In the genomic region with DNA sequence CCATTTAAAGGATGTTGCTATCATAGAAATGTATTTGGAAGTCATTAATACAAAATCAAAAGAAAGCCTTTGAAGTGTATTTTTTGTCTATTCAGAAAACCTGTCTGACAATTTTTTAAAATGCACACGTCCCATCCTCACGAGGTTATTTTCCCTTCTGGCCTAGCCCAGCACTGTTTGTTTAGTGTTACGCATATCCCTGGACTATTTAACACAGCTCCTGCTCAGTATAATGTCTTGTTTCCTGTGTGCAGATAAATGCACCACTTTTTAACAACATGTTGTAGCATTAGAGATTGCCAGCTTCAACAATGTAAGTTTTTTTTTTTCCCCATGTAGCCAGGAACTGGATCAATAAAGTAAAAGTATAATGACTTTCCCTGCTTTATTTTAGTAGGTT, we compare ENCODE assay signal across 18 cellular contexts.
DNase-seq lines count a peak whose midpoint lies in the region; ATAC-seq, FAIRE-seq and TF ChIP-seq lines count a peak whose summit lies in the region.
"Had no signal": no experiment of that assay in that cellular context is flagged by ENCODE, and none has a peak within 500 bp of the region (broad histone marks: within the 10 kb centered on the region; RNA-seq: fewer than 3 reads in every experiment).

No MANE protein-coding gene starts in this region.

- H3K9me3 Mint-ChIP-seq in T-cell (peaks cover 11 to 27% (median 17%) of the 10 kb centered on the region in 3 donors), progenitor cell of endocrine pancreas (ENCODE audit: low read depth) (peaks cover 24% of the 10 kb centered on the region)

- no peaks in the 10 kb centered on the region for H3K79me2 ChIP-seq in hepatocyte

- H3K27me3 Mint-ChIP-seq in T-cell (no peaks in the 10 kb centered on the region), progenitor cell of endocrine pancreas (peaks cover 9% of the 10 kb centered on the region)
- H3K27me3 Mint-ChIP-seq: CD4-positive, alpha-beta memory T cell had no signal

- no peaks in the 10 kb centered on the region for H3K36me3 ChIP-seq in hepatocyte (replicated peaks; ENCODE audit: insufficient read depth, low read depth)
- no peaks in the 10 kb centered on the region for H3K36me3 ChIP-seq in mesenchymal stem cell (ENCODE audit: control insufficient read depth in 1 of 2, insufficient read depth in 2 of 2, low read depth in 1 of 2, low read length in 2 of 2)
- H3K36me3 ChIP-seq: BE2C, HAP-1, SJCRH30 had no signal

- DNase-seq in NCI-H748 (lab: John Stamatoyannopoulos, UW; ENCODE audit: unreplicated experiment) (peak; percentile 5), NCI-H748 treated with DMSO at 0.1 percent for 48 hours (lab: John Stamatoyannopoulos, UW) (no peak), T-cell (no peak), hepatocyte (ENCODE audit: low spot score) (no peak), progenitor cell of endocrine pancreas (ENCODE audit: low spot score, unreplicated experiment) (no peak), mesenchymal stem cell (no peak), RCC 7860 (ENCODE audit: low spot score) (no peak)
- DNase-seq: 8988T; BE2C; CD4-positive, alpha-beta memory T cell; GM23248; Kasumi-1; MM.1S; NCI-H1105; NCI-H774; SJCRH30 had no signal

- no peak overlapping the region for H2BK5ac ChIP-seq in mesenchymal stem cell (ENCODE audit: low read depth, low read length, poor library complexity, severe bottlenecking)

- H4K91ac ChIP-seq in mesenchymal stem cell (ENCODE audit: low read length): no peak overlapping the region

- H3K36me3 Mint-ChIP-seq in T-cell (peaks cover 14% of the 10 kb centered on the region), progenitor cell of endocrine pancreas (ENCODE audit: insufficient read depth) (peaks cover 4% of the 10 kb centered on the region)

- no peaks in the 10 kb centered on the region for H3K79me1 ChIP-seq in mesenchymal stem cell (replicated peaks; ENCODE audit: low read length, poor library complexity, severe bottlenecking)

- no peaks in the 10 kb centered on the region for H4K20me1 ChIP-seq in hepatocyte (ENCODE audit: insufficient read depth, poor library complexity, severe bottlenecking)

- H3K4me1 Mint-ChIP-seq in T-cell (peaks cover 29 to 46% (median 45%) of the 10 kb centered on the region in 3 donors), progenitor cell of endocrine pancreas (ENCODE audit: low read depth) (peaks cover 15% of the 10 kb centered on the region)

- H3K14ac ChIP-seq in mesenchymal stem cell (ENCODE audit: low read length in 2 of 2): no peak overlapping the region

- no peak overlapping the region for H3K4ac ChIP-seq in mesenchymal stem cell (ENCODE audit: low read depth in 1 of 2, low read length in 2 of 2)

- no peak overlapping the region for H2BK15ac ChIP-seq in mesenchymal stem cell (ENCODE audit: low read depth, poor library complexity, severe bottlenecking)

- no peak overlapping the region for H3K27ac ChIP-seq in hepatocyte
- no peak overlapping the region for H3K27ac ChIP-seq in mesenchymal stem cell (ENCODE audit: low read length, poor library complexity, severe bottlenecking)
- H3K27ac ChIP-seq: GM23248, SJCRH30 had no signal

- TF ChIP-seq CTCF in hepatocyte (IDR thresholded peaks at IDR 0.05; ENCODE audit: poor library complexity) (no peak), progenitor cell of endocrine pancreas (IDR thresholded peaks at IDR 0.05; ENCODE audit: unreplicated experiment) (no peak)

- H3K4me2 ChIP-seq in hepatocyte (peak overlapping the region; percentile 2), mesenchymal stem cell (ENCODE audit: low read length, poor library complexity, severe bottlenecking) (no peak overlapping the region)

- H3K23ac ChIP-seq in mesenchymal stem cell (ENCODE audit: low read length in 2 of 2): no peak overlapping the region

- H3K4me1 ChIP-seq in hepatocyte (ENCODE audit: insufficient read depth) (no peaks in the 10 kb centered on the region), mesenchymal stem cell (ENCODE audit: control insufficient read depth, insufficient read depth, low read depth, low read length) (no peaks in the 10 kb centered on the region)
- H3K4me1 ChIP-seq: HAP-1, SJCRH30 had no signal

- peak overlapping the region; percentile 13 to 45 for H3K27ac Mint-ChIP-seq in T-cell
- H3K27ac Mint-ChIP-seq in progenitor cell of endocrine pancreas: peak overlapping the region; percentile 73

- CTCF ChIA-PET in T-cell (lab: Charles Lee): interaction anchor here in 1 of 2 donors (0.6 kb wide), 1 partner anchor 1098 kb away, joined by 3 read pairs; no protein-coding TSS in a partner anchor

- ATAC-seq in T-cell (replicated peaks in 1 of 4) (no peak), HG03159 (IDR thresholded peaks at IDR 0.05; ENCODE audit: unreplicated experiment) (no peak)

- no peak overlapping the region for H2AK5ac ChIP-seq in mesenchymal stem cell (ENCODE audit: low read length, severe bottlenecking)

- POLR2A ChIA-PET in T-cell (lab: Charles Lee): no interaction called here

- H3K9me2 ChIP-seq in hepatocyte (replicated peaks; ENCODE audit: insufficient read depth): no peaks in the 10 kb centered on the region

- no peak overlapping the region for H3K18ac ChIP-seq in mesenchymal stem cell (ENCODE audit: low read depth in 1 of 2, low read length in 2 of 2)

- FAIRE-seq in RCC 7860 (lab: Jason Lieb, UNC): no peak

- no peak overlapping the region for H3K4me3 Mint-ChIP-seq in T-cell
- peak overlapping the region; percentile 11 for H3K4me3 Mint-ChIP-seq in progenitor cell of endocrine pancreas (ENCODE audit: low read depth)

- no peaks in the 10 kb centered on the region for H3K9me3 ChIP-seq in hepatocyte (ENCODE audit: low read depth)
- H3K9me3 ChIP-seq in mesenchymal stem cell (ENCODE audit: control insufficient read depth, low read length): no peaks in the 10 kb centered on the region
- H3K9me3 ChIP-seq: BE2C, HAP-1, SJCRH30 had no signal

- H3K27me3 ChIP-seq in hepatocyte (no peaks in the 10 kb centered on the region), mesenchymal stem cell (ENCODE audit: control insufficient read depth in 1 of 2, insufficient read depth in 1 of 2, low read length in 2 of 2) (peaks cover 0 to 25% of the 10 kb centered on the region in 2 experiments)
- H3K27me3 ChIP-seq: SJCRH30 had no signal

- H2BK120ac ChIP-seq in mesenchymal stem cell (ENCODE audit: low read depth, low read length): no peak overlapping the region

- H3K9ac ChIP-seq in mesenchymal stem cell (ENCODE audit: low read length): no peak overlapping the region
- H3K9ac ChIP-seq: GM23248 had no signal

- no peak overlapping the region for H2BK12ac ChIP-seq in mesenchymal stem cell (ENCODE audit: low read length in 2 of 2)

- WGBS in hepatocyte (ENCODE audit: low lambda C conversion rate, missing lambda C conversion rate): 36% methylated on average over 3 of the region's 3 CpGs
- 39% methylated on average over 3 of the region's 3 CpGs for WGBS in mesenchymal stem cell

- H3K4me3 ChIP-seq in hepatocyte (no peak overlapping the region), mesenchymal stem cell (ENCODE audit: insufficient read depth in 1 of 2, low read depth in 1 of 2, low read length in 2 of 2) (no peak overlapping the region)
- H3K4me3 ChIP-seq: GM23248, HAP-1, SJCRH30 had no signal

- no peak overlapping the region for H2AFZ ChIP-seq in hepatocyte
- H2AFZ ChIP-seq in mesenchymal stem cell (ENCODE audit: low read depth, low read length): no peak overlapping the region
- H2AFZ ChIP-seq: GM23248 had no signal

- H4K8ac ChIP-seq in mesenchymal stem cell (ENCODE audit: low read length): no peak overlapping the region
